ENCODE assay signal across 16 cellular contexts in the genomic region with DNA sequence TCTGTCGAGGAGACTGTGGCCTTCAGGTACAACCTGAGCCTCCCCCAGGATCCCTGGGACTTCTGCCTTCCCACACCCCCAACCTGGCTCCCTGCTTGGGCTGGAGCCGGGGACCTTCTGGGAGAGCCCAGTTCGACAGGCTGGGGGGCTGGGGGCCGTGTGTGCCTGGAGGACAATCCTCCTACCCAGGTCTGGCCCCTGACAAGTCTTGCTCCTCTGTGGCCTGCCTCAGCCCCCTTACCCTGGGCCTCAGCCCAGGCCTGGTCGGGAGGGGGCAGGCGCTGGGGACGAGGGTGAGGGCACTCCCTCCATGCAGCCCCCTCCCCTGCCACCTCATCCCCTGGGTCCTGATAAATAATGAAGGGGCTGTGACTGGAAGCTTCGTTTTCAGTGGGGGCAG. TPM values are rescaled to one million over a fixed set of nuclear protein-coding genes. Genes with fewer than 3 reads are reported as not detected.
A peak's percentile ranks its signal among the peaks of the same experiment; 100 is the strongest.
DNase-seq lines count a peak whose midpoint lies in the region; ATAC-seq, FAIRE-seq and TF ChIP-seq lines count a peak whose summit lies in the region.
"Had no signal": no experiment of that assay in that cellular context is flagged by ENCODE, and none has a peak within 500 bp of the region (broad histone marks: within the 10 kb centered on the region; RNA-seq: fewer than 3 reads in every experiment).

No MANE protein-coding gene starts in this region.

- no peak for TF ChIP-seq RAD21 in H1 (IDR thresholded peaks at IDR 0.05 in 1 of 2, conservative IDR thresholded peaks at IDR 0.05 in 1 of 2; ENCODE audit: low read depth in 2 of 2, low read length in 2 of 2)

- DNase-seq in Panc1 (ENCODE audit: low read depth, low spot score): no peak
- no peak for DNase-seq in H1 (ENCODE audit: low read depth in 1 of 2, low spot score in 2 of 2)
- DNase-seq in nephron progenitor cell: no peak
- DNase-seq in thyroid gland: no peak
- no peak for DNase-seq in KBM-7
- no peak for DNase-seq in GF-D8 (lab: John Stamatoyannopoulos, UW)
- no peak for DNase-seq in activated CD4-positive, alpha-beta T cell treated with anti-CD3 and anti-CD28 coated beads, Interleukin-2, amount 50 U/mL, for 4 hours
- DNase-seq: activated CD4-positive, CD25-positive, alpha-beta regulatory T cell treated with anti-CD3 and anti-CD28 coated beads, Interleukin-2, amount 50 U/mL, for 72 hours; CD4-positive, alpha-beta memory T cell; IMR-90; mammary epithelial cell; NCI-H1417; Peyer's patch had no signal

- TF ChIP-seq POLR2A in H1 (IDR thresholded peaks at IDR 0.05; ENCODE audit: control extremely low read depth in 1 of 2, low read depth in 2 of 2, low read length in 2 of 2): no peak
- TF ChIP-seq POLR2A in thyroid gland (IDR thresholded peaks at IDR 0.05): no peak

- ATAC-seq in Panc1 (no peak), HG02623 (IDR thresholded peaks at IDR 0.05; ENCODE audit: unreplicated experiment) (no peak)
- ATAC-seq: pancreas had no signal

- H4K20me1 ChIP-seq in H1 (replicated peaks in 1 of 2; ENCODE audit: control insufficient read depth in 1 of 2, insufficient read depth in 2 of 2, low read length in 2 of 2): peaks cover 20 to 28% of the 10 kb centered on the region in 2 experiments

- H3K9me3 ChIP-seq in Panc1 (ENCODE audit: control insufficient read depth, insufficient read depth, low read depth, low read length) (no peaks in the 10 kb centered on the region), H1 (ENCODE audit: insufficient read depth in 2 of 2, low read depth in 1 of 2, low read length in 1 of 2) (no peaks in the 10 kb centered on the region), thyroid gland (no peaks in the 10 kb centered on the region)
- H3K9me3 ChIP-seq: pancreas, Peyer's patch had no signal

- H3K9ac ChIP-seq in H1 (replicated peaks in 1 of 4; ENCODE audit: extremely low read depth in 1 of 4, low read depth in 3 of 4, low read length in 3 of 4): no peak overlapping the region

- no peak overlapping the region for H2BK20ac ChIP-seq in H1 (ENCODE audit: low read length)

- intact Hi-C loops in Panc1 (cut with micrococcal nuclease; ENCODE audit: unreplicated experiment) (loop anchor here (5.0 kb wide), 1 partner anchor 127 kb away; no protein-coding TSS in a partner anchor), thyroid gland (cut with DNase I) (no loop called here)

- no peak overlapping the region for H3K23ac ChIP-seq in H1 (ENCODE audit: insufficient read length)

- TF ChIP-seq CTCF in Panc1 (IDR thresholded peaks at IDR 0.05) (no peak), H1 (IDR thresholded peaks at IDR 0.05; ENCODE audit: control extremely low read depth in 1 of 3, insufficient read depth in 1 of 3, low read depth in 1 of 3, low read length in 3 of 3) (no peak), nephron progenitor cell (IDR thresholded peaks at IDR 0.05) (no peak), thyroid gland (IDR thresholded peaks at IDR 0.05) (no peak)

- no peak overlapping the region for H3K14ac ChIP-seq in H1 (ENCODE audit: insufficient read length)

- peaks cover 5% of the 10 kb centered on the region for H3K27me3 Mint-ChIP-seq in nephron progenitor cell (ENCODE audit: low read depth, poor library complexity)

- CTCF ChIA-PET in Panc1 (lab: Charles Lee): no interaction called here
- CTCF ChIA-PET in H1 (lab: Charles Lee; ENCODE audit: partially characterized antibody): interaction anchor here (1.0 to 3.0 kb wide), 2 partner anchors 12 to 98 kb away, joined by 3 to 11 read pairs; no protein-coding TSS in a partner anchor

- H3K4me2 ChIP-seq in H1 (ENCODE audit: insufficient read depth in 1 of 2, low read depth in 2 of 2, low read length in 2 of 2): peak overlapping the region in 1 of 2 experiments; percentile 9; a peak in 1 of 4 replicates

- peak overlapping the region; percentile 9 for H4K8ac ChIP-seq in H1 (ENCODE audit: extremely low read depth, insufficient read depth, low read length)

- POLR2A ChIA-PET in Panc1 (lab: Charles Lee) (no interaction called here), H1 (lab: Charles Lee; ENCODE audit: partially characterized antibody) (interaction anchor here (1.0 to 4.5 kb wide), 2 partner anchors 9 to 12 kb away, joined by 4 to 18 read pairs; no protein-coding TSS in a partner anchor)

- H2AK5ac ChIP-seq in H1 (ENCODE audit: low read depth, low read length): peak overlapping the region; percentile 39; the same call in 1 of the 2 replicates

- H3K27ac Mint-ChIP-seq in nephron progenitor cell: peak overlapping the region; percentile 98
- H3K27ac Mint-ChIP-seq: activated naive CD4-positive, alpha-beta T cell treated with anti-CD3 and anti-CD28 coated beads, Interleukin-2, amount 50 U/mL, for 24 hours had no signal

- peaks cover 71% of the 10 kb centered on the region for H3K4me1 Mint-ChIP-seq in nephron progenitor cell

- H3K4ac ChIP-seq in H1 (replicated peaks; ENCODE audit: insufficient read length, low read depth, low read length): no peak overlapping the region

- H3K4me1 ChIP-seq in Panc1 (ENCODE audit: control insufficient read depth, insufficient read depth, low read length): peaks cover 75% of the 10 kb centered on the region
- H3K4me1 ChIP-seq in H1 (replicated peaks in 1 of 4; ENCODE audit: control insufficient read depth in 3 of 4, insufficient read depth in 4 of 4, low read length in 3 of 4): peaks cover 2 to 45% (median 30%) of the 10 kb centered on the region in 4 experiments
- H3K4me1 ChIP-seq in thyroid gland: peaks cover 49 to 68% of the 10 kb centered on the region in 2 donors

- H2BK120ac ChIP-seq in H1 (replicated peaks; ENCODE audit: low read depth, low read length): no peak overlapping the region

- H3K79me1 ChIP-seq in H1 (ENCODE audit: low read depth, low read length): no peaks in the 10 kb centered on the region

- no peak overlapping the region for H3K56ac ChIP-seq in H1 (replicated peaks; ENCODE audit: insufficient read length, low read depth, low read length)

- H3K4me3 ChIP-seq in Panc1 (ENCODE audit: low read depth in 2 of 2, low read length in 2 of 2) (no peak overlapping the region), H1 (ENCODE audit: extremely low read depth in 1 of 4, insufficient read depth in 2 of 4, low read depth in 3 of 4, low read length in 4 of 4) (0 out of 8 replicates have a peak overlapping the region, but pooled peaks of 1 of the 4 experiments have one; percentile 12), thyroid gland (replicated peaks in 1 of 3) (no peak overlapping the region)
- H3K4me3 ChIP-seq: pancreas, Peyer's patch had no signal

- H2BK15ac ChIP-seq in H1 (ENCODE audit: low read length): no peak overlapping the region

- H3K27me3 ChIP-seq in Panc1 (ENCODE audit: control insufficient read depth, insufficient read depth, low read length) (no peaks in the 10 kb centered on the region), H1 (replicated peaks in 1 of 4; ENCODE audit: control insufficient read depth in 3 of 4, extremely low read depth in 1 of 4, insufficient read depth in 3 of 4, low read length in 3 of 4) (peaks cover 66 to 83% (median 81%) of the 10 kb centered on the region in 4 experiments), thyroid gland (no peaks in the 10 kb centered on the region)
- H3K27me3 ChIP-seq: pancreas, Peyer's patch had no signal

- H3K79me2 ChIP-seq in H1 (ENCODE audit: control insufficient read depth in 1 of 2, insufficient read depth in 2 of 2, low read length in 2 of 2): no peaks in the 10 kb centered on the region

- no peak overlapping the region for H2BK5ac ChIP-seq in H1 (ENCODE audit: low read depth, low read length)

- no peak overlapping the region for H4K91ac ChIP-seq in H1 (replicated peaks; ENCODE audit: insufficient read length, low read length)

- no peak for FAIRE-seq in H1 (lab: Jason Lieb, UNC)
- FAIRE-seq: pancreas had no signal

- in situ Hi-C loops in Panc1 (cut with HindIII; ENCODE audit: low pct_unique_long_range_greater_than_20kb, low sequenced_read_pairs): no loop called here
- in situ Hi-C loops in KBM-7 (cut with MboI; ENCODE audit: low pct_unique_long_range_greater_than_20kb, low sequenced_read_pairs): no loop called here

- peak overlapping the region; percentile 6; the same call in 1 of the 2 replicates for H3K18ac ChIP-seq in H1 (ENCODE audit: extremely low read depth, low read length)

- H3K9me3 Mint-ChIP-seq in nephron progenitor cell: no peaks in the 10 kb centered on the region
- H3K9me3 Mint-ChIP-seq: activated naive CD4-positive, alpha-beta T cell treated with anti-CD3 and anti-CD28 coated beads, Interleukin-2, amount 50 U/mL, for 24 hours had no signal

- no TSS peak for BruUV-seq in Panc1 (replicated peaks; lab: Mats Ljungman, UMichigan)

- no peak for TF ChIP-seq EP300 in H1 (IDR thresholded peaks at IDR 0.05; ENCODE audit: borderline replicate concordance in 1 of 2, low read depth in 2 of 2, low read length in 2 of 2)

- peaks cover 1% of the 10 kb centered on the region for H3K36me3 Mint-ChIP-seq in nephron progenitor cell (ENCODE audit: low read depth)
- H3K36me3 Mint-ChIP-seq: activated naive CD4-positive, alpha-beta T cell treated with anti-CD3 and anti-CD28 coated beads, Interleukin-2, amount 50 U/mL, for 24 hours; CD4-positive, alpha-beta memory T cell had no signal

- H2BK12ac ChIP-seq in H1 (ENCODE audit: low read depth, low read length): no peak overlapping the region

- H2AFZ ChIP-seq in H1 (ENCODE audit: low read length): no peak overlapping the region

- peak overlapping the region; percentile 100 for H3K27ac ChIP-seq in Panc1 (ENCODE audit: low read length)
- H3K27ac ChIP-seq in H1 (ENCODE audit: low read depth, low read length): no peak overlapping the region
- peak overlapping the region; percentile 36 to 99 (median 96) for H3K27ac ChIP-seq in thyroid gland
- H3K27ac ChIP-seq: pancreas had no signal

- H4K5ac ChIP-seq in H1 (ENCODE audit: insufficient read length, low read depth, low read length): no peak overlapping the region

- H3K36me3 ChIP-seq in Panc1 (ENCODE audit: control insufficient read depth, insufficient read depth, low read length): no peaks in the 10 kb centered on the region; the same call in 1 of the 2 replicates
- H3K36me3 ChIP-seq in H1 (ENCODE audit: control insufficient read depth in 2 of 4, insufficient read depth in 4 of 4, low read length in 3 of 4): no peaks in the 10 kb centered on the region; a peak in 1 of 8 replicates
- no peaks in the 10 kb centered on the region for H3K36me3 ChIP-seq in thyroid gland
- H3K36me3 ChIP-seq: pancreas, Peyer's patch had no signal

- H3K23me2 ChIP-seq in H1 (ENCODE audit: low read depth, low read length): peaks cover 19% of the 10 kb centered on the region

- peak overlapping the region; percentile 90 for H3K4me3 Mint-ChIP-seq in nephron progenitor cell

- WGBS in H1 (ENCODE audit: extremely low coverage in 1 of 2, insufficient coverage in 1 of 2, insufficient read length in 1 of 2, insufficient replicate concordance in 2 of 2, low coverage in 1 of 2, low lambda C conversion rate in 2 of 2, missing lambda C conversion rate in 1 of 2), 2 experiments: 18% methylated on average over 6 of the region's 8 CpGs; no CpG with 5 or more reads in 1 of the 2 experiments
- WGBS in thyroid gland, 2 donors: 76 to 84% methylated on average over 7 to 8 of the region's 8 CpGs

RNA-seq across cellular contexts. Expression of a gene that starts 5.2 kb away (rescaled TPM):
- 77.4 TPM for total RNA-seq in Panc1 (2021; ENCODE audit: unreplicated experiment)
- 129 TPM for polyA plus RNA-seq in Panc1 (2012; ENCODE audit: insufficient read length)
- total RNA-seq in H1 (2021; fragmentation: NEBNext Ultra II Directional; extraction: Animal tissue kit (Norgen Biotek cat#: 25700)): 0.58 and 0.71 TPM in 2 replicates
- 0.26 and 0.61 TPM in 2 replicates for polyA plus RNA-seq in H1 (2011; rRNA removed)
- 0.47 TPM for polyA plus RNA-seq in H1 (2011; cell fraction: cytosol; rRNA removed)
- 2.9 TPM for polyA plus RNA-seq in H1 (2011; cell fraction: nucleus; rRNA removed)
- 0.44 to 0.98 TPM (median 0.89 TPM) in 4 replicates for polyA plus RNA-seq in H1 (2012, experiment 1 of 2)
- polyA plus RNA-seq in H1 (2012, experiment 2 of 2): 0.58 TPM
- polyA plus RNA-seq in H1 (2013, experiment 1 of 2): 0.45 TPM
- 0.50 TPM for polyA plus RNA-seq in H1 (2013, experiment 2 of 2)
- polyA minus RNA-seq in H1 (2011; rRNA and poly(A)+ RNA removed): 0.88 and 0.95 TPM in 2 replicates
- polyA minus RNA-seq in H1 (2011; cell fraction: cytosol; rRNA and poly(A)+ RNA removed): 3.2 TPM
- polyA minus RNA-seq in H1 (2011; cell fraction: nucleus; rRNA and poly(A)+ RNA removed): 1.3 TPM
- total RNA-seq in thyroid gland: 10 to 100 TPM; 13.7 to 33.7 (median 23.9) TPM
- total RNA-seq: CD4-positive, alpha-beta memory T cell had no signal
- polyA plus RNA-seq: CD4-positive, alpha-beta memory T cell had no signal
